8 cellular contexts compared by ENCODE assay signal in genomic region chr5:141040093-141040762, GRCh38. TPM values are rescaled to one million over a fixed set of nuclear protein-coding genes. Genes with fewer than 3 reads are reported as not detected.
DNase-seq lines count a peak whose midpoint lies in the region; ATAC-seq, FAIRE-seq and TF ChIP-seq lines count a peak whose summit lies in the region.

No MANE protein-coding gene starts in this region.

- H3K9me3 ChIP-seq in astrocyte (ENCODE audit: insufficient read depth, low read depth, low read length) (peaks cover 7% of the 10 kb centered on the region), kidney (ENCODE audit: control insufficient read depth in 1 of 2, low read length in 2 of 2) (no peaks in the 10 kb centered on the region), suprapubic skin (no peaks in the 10 kb centered on the region)

- TF ChIP-seq CTCF in astrocyte (IDR thresholded peaks at IDR 0.05; ENCODE audit: insufficient read depth, low read depth, low read length) (no peak), kidney (IDR thresholded peaks at IDR 0.05; ENCODE audit: borderline replicate concordance, extremely low read depth, insufficient read depth) (peak; percentile 61), suprapubic skin (IDR thresholded peaks at IDR 0.05) (peak in 1 of 2 donors; percentile 23)

- H3K27me3 ChIP-seq in astrocyte (ENCODE audit: insufficient read depth, low read length) (no peaks in the 10 kb centered on the region), suprapubic skin (no peaks in the 10 kb centered on the region)

- no peaks in the 10 kb centered on the region for H3K79me2 ChIP-seq in astrocyte (ENCODE audit: insufficient read depth, low read length)

- ATAC-seq in HG03196 (IDR thresholded peaks at IDR 0.05; ENCODE audit: unreplicated experiment): no peak

- H3K27me3 Mint-ChIP-seq in astrocyte (ENCODE audit: low read depth, unreplicated experiment): peaks cover 7% of the 10 kb centered on the region

- no peak for TF ChIP-seq POLR2A in suprapubic skin (IDR thresholded peaks at IDR 0.05)

- peak overlapping the region; percentile 51 for H3K4me2 ChIP-seq in astrocyte (ENCODE audit: low read length)

- intact Hi-C loops in kidney (cut with DNase I): no loop called here

- H3K9ac ChIP-seq in astrocyte (ENCODE audit: low read length) (no peak overlapping the region), kidney (ENCODE audit: low read length in 2 of 2) (peak overlapping the region; percentile 57 to 73)

- TF ChIP-seq EP300 in suprapubic skin (IDR thresholded peaks at IDR 0.05): no peak

- H3K4me1 ChIP-seq in astrocyte (ENCODE audit: insufficient read depth, low read length) (no peaks in the 10 kb centered on the region), kidney (ENCODE audit: control insufficient read depth in 1 of 2, insufficient read depth in 1 of 2, low read depth in 1 of 2, low read length in 2 of 2) (no peaks in the 10 kb centered on the region), suprapubic skin (peaks cover 10% of the 10 kb centered on the region)

- FAIRE-seq in astrocyte (lab: Jason Lieb, UNC) (no peak), kidney (lab: Jason Lieb, UNC) (no peak)

- no peaks in the 10 kb centered on the region for H3K9me3 Mint-ChIP-seq in astrocyte (ENCODE audit: unreplicated experiment)

- H3K4me1 Mint-ChIP-seq in astrocyte (ENCODE audit: low read depth, unreplicated experiment): no peaks in the 10 kb centered on the region

- H3K36me3 ChIP-seq in astrocyte (ENCODE audit: insufficient read depth, low read length) (no peaks in the 10 kb centered on the region), kidney (ENCODE audit: control insufficient read depth in 1 of 2, insufficient read depth in 2 of 2, low read length in 2 of 2) (no peaks in the 10 kb centered on the region), suprapubic skin (no peaks in the 10 kb centered on the region)

- no peak overlapping the region for H3K4me3 Mint-ChIP-seq in astrocyte (ENCODE audit: unreplicated experiment)

- peak overlapping the region; percentile 33 for H2AFZ ChIP-seq in astrocyte (ENCODE audit: low read depth, low read length)

- H3K27ac ChIP-seq in astrocyte (ENCODE audit: low read depth, low read length) (no peak overlapping the region), kidney (ENCODE audit: low read depth in 2 of 2, low read length in 2 of 2) (peak overlapping the region; percentile 78 to 79), suprapubic skin (peak overlapping the region; percentile 8)

- DNase-seq in DMS153 (lab: John Stamatoyannopoulos, UW) (peak; percentile 67), NCI-H1930 (lab: John Stamatoyannopoulos, UW) (peak; percentile 64 to 67), astrocyte (ENCODE audit: low read depth) (no peak), kidney (peak; percentile 79), suprapubic skin (ENCODE audit: low spot score in 2 of 2) (no peak), HK-2 (ENCODE audit: unreplicated experiment) (no peak)
- no peak for DNase-seq in activated CD8-positive, alpha-beta memory T cell treated with anti-CD3 and anti-CD28 coated beads, Interleukin-2, amount 50 U/mL, for 4 hours

- 10% methylated on average over 24 of the region's 24 CpGs for WGBS in suprapubic skin

- peak overlapping the region; percentile 35 for H3K4me3 ChIP-seq in astrocyte (ENCODE audit: insufficient read depth, low read depth, low read length)
- H3K4me3 ChIP-seq in kidney (ENCODE audit: low read length in 2 of 2): peak overlapping the region; percentile 49 to 72
- peak overlapping the region; percentile 38 for H3K4me3 ChIP-seq in suprapubic skin

- H4K20me1 ChIP-seq in astrocyte (ENCODE audit: insufficient read depth, low read length): no peaks in the 10 kb centered on the region

- no peak overlapping the region for H3K27ac Mint-ChIP-seq in astrocyte (ENCODE audit: unreplicated experiment)

- H3K36me3 Mint-ChIP-seq in astrocyte (ENCODE audit: low read depth, unreplicated experiment): no peaks in the 10 kb centered on the region

RNA-seq across cellular contexts. Expression of gene PCDHB1, which starts 10.9 kb away (rescaled TPM):
- total RNA-seq in astrocyte: not detected in 2 replicates
- 0.50 TPM for total RNA-seq in kidney
- 0.09 TPM for polyA plus RNA-seq in kidney (ENCODE audit: insufficient read depth, low read depth, low replicate concordance)
- total RNA-seq in suprapubic skin: not detected

RNA-seq across cellular contexts. Expression of gene PCDHB2, which starts 54.2 kb away (rescaled TPM):
- total RNA-seq in astrocyte: 44.3 and 50.7 TPM in 2 replicates
- total RNA-seq in kidney: 2.9 TPM
- 2.2 TPM for polyA plus RNA-seq in kidney (ENCODE audit: insufficient read depth, low read depth, low replicate concordance)
- 1 to 10 TPM; 2.2 to 5.4 (median 4.2) TPM for total RNA-seq in suprapubic skin

Comparison
In these comparisons a context has a peak if more than half of its experiments do, and no peak if none do; other contexts are left out.
1. DNase-seq: peak in DMS153 (single experiment), NCI-H1930 (2 of 2) and kidney (single experiment); none in astrocyte (single experiment), suprapubic skin (0 of 2), activated CD8-positive, alpha-beta memory T cell treated with anti-CD3 and anti-CD28 coated beads, Interleukin-2, amount 50 U/mL, for 4 hours (single experiment) and HK-2 (single experiment).
2. Peak in every context shown above with its lines, with median percentiles within 50 percentile points of each other: H3K4me3 ChIP-seq.